In the genomic region with DNA sequence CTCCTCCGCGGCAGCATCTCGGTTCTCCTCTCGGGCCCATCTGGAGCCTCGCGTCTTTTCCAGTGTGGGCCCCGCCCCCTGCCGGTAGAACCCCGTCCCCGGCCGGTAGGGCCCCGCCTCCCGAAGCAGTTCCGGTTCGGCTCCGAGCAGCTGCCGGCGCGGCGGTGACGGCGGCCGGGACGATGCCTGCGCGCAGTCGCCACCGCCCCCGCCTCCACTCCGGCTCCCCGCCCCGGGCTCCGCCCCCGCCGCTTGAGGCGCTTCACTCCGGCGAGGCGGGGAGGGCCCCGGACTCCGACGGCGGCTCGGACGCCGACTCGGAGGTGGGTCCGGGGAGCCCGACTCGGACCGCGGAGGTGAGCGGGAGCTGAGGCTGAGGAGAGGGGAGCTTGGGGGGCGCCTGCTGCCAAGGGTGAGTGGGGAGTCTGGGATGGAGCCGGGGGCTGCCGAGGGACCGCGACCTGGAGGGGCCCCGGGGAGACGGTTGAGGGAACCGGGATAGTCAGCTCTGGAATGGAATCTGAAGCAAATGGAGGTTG, we compare ENCODE assay signal across 8 cellular contexts. TPM values are rescaled to one million over a fixed set of nuclear protein-coding genes. Genes with fewer than 3 reads are reported as not detected.
DNase-seq lines count a peak whose midpoint lies in the region; TF ChIP-seq lines count a peak whose summit lies in the region.

TSS of gene SAMD8 (plus strand) at position 290 of the 539 bp plus-strand sequence. CDS start 38,873 bp downstream, outside the sequence.

- peaks cover 43% of the 10 kb centered on the region for H3K4me1 Mint-ChIP-seq in T-helper 2 cell treated with Interferon-gamma antibody and Interleukin-4, amounts not matched to agents 5 μg/mL and 100 μg/mL, for 36 hours (ENCODE audit: low read depth)

- H3K4me1 ChIP-seq in right atrium auricular region (peaks cover 0 to 62% of the 10 kb centered on the region in 2 donors), urinary bladder (ENCODE audit: insufficient read depth) (no peaks in the 10 kb centered on the region)

- no peaks in the 10 kb centered on the region for H3K36me3 Mint-ChIP-seq in T-helper 2 cell treated with Interferon-gamma antibody and Interleukin-4, amounts not matched to agents 5 μg/mL and 100 μg/mL, for 36 hours (ENCODE audit: low read depth)

- TF ChIP-seq CTCF in HFF-Myc (IDR thresholded peaks at IDR 0.05; ENCODE audit: low read depth, low read length, missing control alignments): no peak
- TF ChIP-seq CTCF in right atrium auricular region (IDR thresholded peaks at IDR 0.05): peak; percentile 45 to 67

- no peaks in the 10 kb centered on the region for H3K36me3 ChIP-seq in right atrium auricular region
- H3K36me3 ChIP-seq in urinary bladder (ENCODE audit: insufficient read depth): no peaks in the 10 kb centered on the region

- H3K27ac ChIP-seq in right atrium auricular region: peak within 1 kb of the TSS; percentile 97 to 99
- peak within 1 kb of the TSS; percentile 97 for H3K27ac ChIP-seq in urinary bladder (ENCODE audit: low read depth)

- H3K27me3 ChIP-seq in right atrium auricular region: no peaks in the 10 kb centered on the region

- H3K9me3 Mint-ChIP-seq in T-helper 2 cell treated with Interferon-gamma antibody and Interleukin-4, amounts not matched to agents 5 μg/mL and 100 μg/mL, for 36 hours: no peaks in the 10 kb centered on the region

- peak within 1 kb of the TSS; percentile 87 for H3K4me3 Mint-ChIP-seq in T-helper 2 cell treated with Interferon-gamma antibody and Interleukin-4, amounts not matched to agents 5 μg/mL and 100 μg/mL, for 36 hours

- H3K9me3 ChIP-seq in right atrium auricular region: no peaks in the 10 kb centered on the region

- DNase-seq in GM04504 (ENCODE audit: low read depth) (peak; percentile 91), HFF-Myc (ENCODE audit: extremely low read depth, low read depth) (peak; percentile 75), NCI-H1436 treated with DMSO at 0.1 percent for 48 hours (lab: John Stamatoyannopoulos, UW) (peak; percentile 77), anterior cingulate cortex (lab: John Stamatoyannopoulos, UW) (peak; percentile 46 to 95 (median 91)), right atrium auricular region (ENCODE audit: low spot score) (peak; percentile 97), pulmonary artery endothelial cell (ENCODE audit: low read depth, low spot score) (peak; percentile 80)
- peak; percentile 98 for DNase-seq in T-helper 2 cell treated with Interferon-gamma antibody and Interleukin-4, amounts not matched to agents 5 μg/mL and 100 μg/mL, for 36 hours (ENCODE audit: low spot score)

- H3K4me3 ChIP-seq in HFF-Myc (replicated peaks; ENCODE audit: low read depth, low read length): peak within 1 kb of the TSS; percentile 77
- peak within 1 kb of the TSS; percentile 81 to 94 for H3K4me3 ChIP-seq in right atrium auricular region
- peak within 1 kb of the TSS; percentile 76 for H3K4me3 ChIP-seq in urinary bladder (ENCODE audit: low read depth, low read length)

- H3K27me3 Mint-ChIP-seq in T-helper 2 cell treated with Interferon-gamma antibody and Interleukin-4, amounts not matched to agents 5 μg/mL and 100 μg/mL, for 36 hours (ENCODE audit: low read depth): no peaks in the 10 kb centered on the region

- H3K27ac Mint-ChIP-seq in T-helper 2 cell treated with Interferon-gamma antibody and Interleukin-4, amounts not matched to agents 5 μg/mL and 100 μg/mL, for 36 hours: peak within 1 kb of the TSS; percentile 92

- 1% methylated on average over 61 of the region's 61 CpGs for WGBS in urinary bladder

RNA-seq across cellular contexts. Expression of gene SAMD8, which starts in this region (rescaled TPM):
- 10 to 100 TPM; 24.7 to 26.3 TPM for total RNA-seq in right atrium auricular region
- total RNA-seq in pulmonary artery endothelial cell: 28.4 and 32.0 TPM in 2 replicates
- 42.2 TPM for total RNA-seq in urinary bladder
- 12.0 TPM for polyA plus RNA-seq in urinary bladder

Comparison
In these comparisons a context has a peak if more than half of its experiments do, and no peak if none do; other contexts are left out.
1. Peak in every context shown above with its lines: DNase-seq, H3K4me3 ChIP-seq and H3K27ac ChIP-seq.